22 cellular contexts compared by ENCODE assay signal in the genomic region with DNA sequence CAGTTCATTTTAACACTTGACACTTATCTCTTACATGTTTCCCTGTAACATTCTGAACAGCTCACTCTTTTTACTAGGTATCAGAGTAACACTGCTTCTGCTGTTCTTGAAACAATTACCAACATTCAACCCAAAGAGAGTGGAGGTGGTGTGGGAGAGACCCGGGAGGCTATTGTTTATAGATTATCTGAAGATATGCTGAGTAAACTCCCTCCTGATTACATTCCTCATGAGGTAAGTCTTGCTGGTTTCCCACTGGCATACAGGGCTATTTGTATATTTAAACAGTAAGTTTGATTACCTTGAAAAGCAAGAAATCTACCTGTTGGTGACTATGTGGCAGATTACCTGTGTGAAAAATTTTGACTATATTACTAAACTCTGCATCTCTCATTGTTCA. TPM values are rescaled to one million over a fixed set of nuclear protein-coding genes. Genes with fewer than 3 reads are reported as not detected.
DNase-seq lines count a peak whose midpoint lies in the region; ATAC-seq and TF ChIP-seq lines count a peak whose summit lies in the region.
"Had no signal": no experiment of that assay in that cellular context is flagged by ENCODE, and none has a peak within 500 bp of the region (broad histone marks: within the 10 kb centered on the region; RNA-seq: fewer than 3 reads in every experiment).

No MANE protein-coding gene starts in this region.

- no peaks in the 10 kb centered on the region for H4K20me1 ChIP-seq in GM23338 (replicated peaks; ENCODE audit: insufficient read depth)
- H4K20me1 ChIP-seq: BLaER1 treated with 17β-estradiol and CSF1 and Interleukin-3, amounts not matched to agents 10 nM and 100 nM had no signal

- H3K27me3 Mint-ChIP-seq in GM23338 (ENCODE audit: insufficient read depth, low read depth, poor library complexity) (no peaks in the 10 kb centered on the region), progenitor cell of endocrine pancreas (no peaks in the 10 kb centered on the region)

- ATAC-seq in GM23338, result peak; percentile 51
- ATAC-seq: A549 had no signal

- H3K79me2 ChIP-seq in GM23338 (replicated peaks; ENCODE audit: insufficient read depth), result no peaks in the 10 kb centered on the region

- 19% methylated on average over 1 of the region's 1 CpG for WGBS in esophagus muscularis mucosa

- H3K36me3 Mint-ChIP-seq in GM23338 (ENCODE audit: low read depth) (no peaks in the 10 kb centered on the region), progenitor cell of endocrine pancreas (ENCODE audit: insufficient read depth) (peaks cover 2% of the 10 kb centered on the region)
- H3K36me3 Mint-ChIP-seq: CD14-positive monocyte; CD8-positive, alpha-beta memory T cell had no signal

- H3K9me2 ChIP-seq in GM23338 (ENCODE audit: insufficient read depth), result no peaks in the 10 kb centered on the region

- H3K27me3 ChIP-seq in GM23338 (ENCODE audit: insufficient read depth) (no peaks in the 10 kb centered on the region), esophagus muscularis mucosa (peaks cover 0 to 25% (median 0%) of the 10 kb centered on the region in 4 donors)
- H3K27me3 ChIP-seq: BLaER1 treated with 17β-estradiol and CSF1 and Interleukin-3, amounts not matched to agents 10 nM and 100 nM had no signal

- H3K27ac Mint-ChIP-seq in GM23338 (no peak overlapping the region), progenitor cell of endocrine pancreas (peak overlapping the region; percentile 83)
- H3K27ac Mint-ChIP-seq: CD14-positive monocyte; CD4-positive, alpha-beta T cell; CD8-positive, alpha-beta memory T cell had no signal

- DNase-seq in GM23338 (ENCODE audit: low spot score) (no peak), LNCaP clone FGC (ENCODE audit: low read depth) (peak; percentile 14), esophagus muscularis mucosa (ENCODE audit: extremely low spot score) (peak; percentile 39), progenitor cell of endocrine pancreas (ENCODE audit: low spot score, unreplicated experiment) (no peak), KG1 (lab: John Stamatoyannopoulos, UW) (no peak), NOMO-1 treated with dmso at 0.1 percent for 144 hours (lab: John Stamatoyannopoulos, UW; ENCODE audit: unreplicated experiment) (no peak), LoVo (ENCODE audit: low spot score) (no peak)
- DNase-seq: 8988T; ACHN; AML-193; BE2C; Calu3; CD4-positive, alpha-beta T cell; CD8-positive, alpha-beta memory T cell; DMS53; DMS79 treated with DMSO at 0.1 percent for 48 hours; GM23248 had no signal

- peaks cover 3% of the 10 kb centered on the region; the same call in 1 of the 3 replicates for H3K4me1 Mint-ChIP-seq in GM23338
- H3K4me1 Mint-ChIP-seq in progenitor cell of endocrine pancreas (ENCODE audit: low read depth), result peaks cover 37% of the 10 kb centered on the region
- H3K4me1 Mint-ChIP-seq: CD14-positive monocyte; CD8-positive, alpha-beta memory T cell had no signal

- H3K9me3 Mint-ChIP-seq in GM23338 (no peaks in the 10 kb centered on the region), progenitor cell of endocrine pancreas (ENCODE audit: low read depth) (peaks cover 8% of the 10 kb centered on the region)
- H3K9me3 Mint-ChIP-seq: CD4-positive, alpha-beta T cell; CD8-positive, alpha-beta memory T cell had no signal

- no peak for TF ChIP-seq EP300 in esophagus muscularis mucosa (IDR thresholded peaks at IDR 0.05)

- no peak for TF ChIP-seq POLR2A in esophagus muscularis mucosa (IDR thresholded peaks at IDR 0.05; ENCODE audit: low read depth)

- H3F3A ChIP-seq in GM23338 (replicated peaks; ENCODE audit: low read depth), result no peaks in the 10 kb centered on the region

- no peak overlapping the region for H3K27ac ChIP-seq in GM23338 (ENCODE audit: low read depth)
- H3K27ac ChIP-seq in esophagus muscularis mucosa (replicated peaks in 1 of 4), result no peak overlapping the region
- H3K27ac ChIP-seq: A549; BLaER1 treated with 17β-estradiol and CSF1 and Interleukin-3, amounts not matched to agents 10 nM and 100 nM; GM23248 had no signal

- H3K4me3 Mint-ChIP-seq in GM23338 (no peak overlapping the region), progenitor cell of endocrine pancreas (ENCODE audit: low read depth) (no peak overlapping the region)
- H3K4me3 Mint-ChIP-seq: CD14-positive monocyte; CD4-positive, alpha-beta T cell; CD8-positive, alpha-beta memory T cell had no signal

- H3K4me2 ChIP-seq in GM23338, result no peak overlapping the region
- H3K4me2 ChIP-seq: A549; BLaER1 treated with 17β-estradiol and CSF1 and Interleukin-3, amounts not matched to agents 10 nM and 100 nM had no signal

- H3K9me3 ChIP-seq in esophagus muscularis mucosa, result no peaks in the 10 kb centered on the region
- H3K9me3 ChIP-seq: A549; BE2C; BLaER1 treated with 17β-estradiol and CSF1 and Interleukin-3, amounts not matched to agents 10 nM and 100 nM; HAP-1 had no signal

- intact Hi-C loops in esophagus muscularis mucosa (cut with DNase I), result no loop called here

- no peaks in the 10 kb centered on the region for H3K36me3 ChIP-seq in GM23338 (ENCODE audit: insufficient read depth)
- H3K36me3 ChIP-seq in esophagus muscularis mucosa, result no peaks in the 10 kb centered on the region
- H3K36me3 ChIP-seq: BE2C; BLaER1 treated with 17β-estradiol and CSF1 and Interleukin-3, amounts not matched to agents 10 nM and 100 nM; HAP-1 had no signal

- H3K4me3 ChIP-seq in GM23338 (no peak overlapping the region), LNCaP clone FGC (ENCODE audit: low read depth, low read length) (no peak overlapping the region), esophagus muscularis mucosa (no peak overlapping the region)
- H3K4me3 ChIP-seq: A549; BLaER1 treated with 17β-estradiol and CSF1 and Interleukin-3, amounts not matched to agents 10 nM and 100 nM; GM23248; HAP-1 had no signal

- no peak overlapping the region for H2AFZ ChIP-seq in GM23338
- H2AFZ ChIP-seq: GM23248 had no signal

- TF ChIP-seq CTCF in GM23338 (conservative IDR thresholded peaks at IDR 0.05; ENCODE audit: low read depth in 2 of 2) (no peak), LNCaP clone FGC (IDR thresholded peaks at IDR 0.05; ENCODE audit: control insufficient read depth, extremely low read depth, insufficient read depth) (no peak), esophagus muscularis mucosa (IDR thresholded peaks at IDR 0.05) (no peak), progenitor cell of endocrine pancreas (IDR thresholded peaks at IDR 0.05; ENCODE audit: unreplicated experiment) (no peak)

- no peaks in the 10 kb centered on the region for H3K4me1 ChIP-seq in GM23338 (ENCODE audit: insufficient read depth)
- no peaks in the 10 kb centered on the region for H3K4me1 ChIP-seq in esophagus muscularis mucosa
- H3K4me1 ChIP-seq: A549; BE2C; BLaER1 treated with 17β-estradiol and CSF1 and Interleukin-3, amounts not matched to agents 10 nM and 100 nM; HAP-1 had no signal

RNA-seq across cellular contexts. Expression of a gene that starts 39.8 kb away (rescaled TPM):
- total RNA-seq in GM23338 (2014; rRNA removed; shearing (Covaris generic)), result 3.6 and 3.7 TPM in 2 replicates
- polyA plus RNA-seq in GM23338 (2016; fragmentation: Nextera tagmentation; extraction: Ambion mirVana), result 0.38 and 0.42 TPM in 2 replicates
- total RNA-seq in esophagus muscularis mucosa (not detected), progenitor cell of endocrine pancreas (3.9 and 4.0 TPM in 2 replicates)
- total RNA-seq: CD4-positive, alpha-beta T cell; CD8-positive, alpha-beta memory T cell; Daoy; GM23248 had no signal
- polyA plus RNA-seq: A549; CD14-positive monocyte; CD8-positive, alpha-beta memory T cell; GM23248 had no signal

Comparison
In these comparisons a context has a peak if more than half of its experiments do, and no peak if none do; other contexts are left out.
1. DNase-seq: peak in LNCaP clone FGC (single experiment) and esophagus muscularis mucosa (single experiment); none in GM23338 (single experiment), progenitor cell of endocrine pancreas (single experiment), KG1 (single experiment), NOMO-1 treated with dmso at 0.1 percent for 144 hours (single experiment) and LoVo (single experiment).